10 cellular contexts compared by ENCODE assay signal in the genomic region with DNA sequence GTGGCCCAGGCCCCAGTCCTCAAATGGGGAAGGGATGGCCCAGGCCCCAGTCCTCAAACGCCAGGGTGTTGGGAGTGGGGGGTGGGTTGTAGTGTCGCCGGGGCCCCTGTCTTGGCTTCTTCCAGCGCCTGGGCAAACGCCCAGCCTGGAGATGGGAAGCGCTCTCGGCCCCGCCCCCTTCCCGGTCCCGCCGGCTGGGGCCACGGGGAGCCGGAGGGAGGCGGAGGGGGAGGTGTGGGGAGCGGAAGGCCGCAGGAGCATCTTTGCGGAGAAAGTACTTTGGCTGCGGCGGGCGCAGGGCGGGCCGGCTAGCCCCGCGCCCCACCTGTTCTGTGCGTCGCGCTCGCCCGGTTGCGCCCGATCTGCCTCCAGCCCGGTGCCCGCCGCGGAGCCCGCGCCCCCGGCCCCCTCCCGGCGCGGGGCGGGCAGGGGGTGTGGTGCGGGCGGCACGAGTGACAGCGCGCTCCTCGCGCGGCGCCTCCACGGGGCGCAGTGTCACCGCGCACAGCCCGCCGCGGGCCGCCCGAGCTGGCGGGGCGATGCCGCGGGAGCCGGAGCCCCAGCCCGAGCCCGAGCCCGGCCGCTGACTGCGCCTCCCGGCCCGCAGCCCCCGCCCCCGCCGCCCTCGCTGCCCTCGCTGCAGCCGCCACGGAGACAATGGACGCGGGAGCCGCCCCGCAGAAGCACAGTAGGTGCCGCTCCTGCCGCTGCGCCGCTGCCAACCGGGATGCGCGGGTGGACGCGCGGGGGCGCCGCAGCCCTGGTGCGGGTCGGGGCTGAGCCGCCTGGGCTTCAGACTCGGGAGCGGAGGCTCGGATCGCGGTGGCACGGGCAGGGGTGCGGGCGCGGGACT. TPM values are rescaled to one million over a fixed set of nuclear protein-coding genes. Genes with fewer than 3 reads are reported as not detected.
DNase-seq lines count a peak whose midpoint lies in the region; ATAC-seq, FAIRE-seq and TF ChIP-seq lines count a peak whose summit lies in the region.
"Had no signal": no experiment of that assay in that cellular context is flagged by ENCODE, and none has a peak within 500 bp of the region (broad histone marks: within the 10 kb centered on the region; RNA-seq: fewer than 3 reads in every experiment).

No MANE protein-coding gene starts in this region.

- no peak for TF ChIP-seq POLR2A in endothelial cell of umbilical vein (IDR thresholded peaks at IDR 0.05; ENCODE audit: low read depth, low read length)
- TF ChIP-seq POLR2A in ovary (IDR thresholded peaks at IDR 0.05), result no peak

- H3K27ac ChIP-seq in endothelial cell of umbilical vein (ENCODE audit: insufficient read depth, low read depth, low read length), result no peak overlapping the region
- no peak overlapping the region for H3K27ac ChIP-seq in ovary

- H3K4me3 ChIP-seq in endothelial cell of umbilical vein (replicated peaks in 1 of 3; ENCODE audit: insufficient read depth in 1 of 3, low read depth in 1 of 3, low read length in 3 of 3) (no peak overlapping the region), retinal pigment epithelial cell (ENCODE audit: low read length) (peak overlapping the region; percentile 27), ovary (no peak overlapping the region)

- H3K4me1 ChIP-seq in endothelial cell of umbilical vein (ENCODE audit: control insufficient read depth, extremely low read depth, insufficient read depth, low read length), result peaks cover 10% of the 10 kb centered on the region
- H3K4me1 ChIP-seq in ovary (ENCODE audit: insufficient read depth), result no peaks in the 10 kb centered on the region

- TF ChIP-seq EP300 in ovary (IDR thresholded peaks at IDR 0.05), result no peak

- H3K9ac ChIP-seq in endothelial cell of umbilical vein (replicated peaks; ENCODE audit: extremely low read depth, insufficient read depth, low read length), result no peak overlapping the region

- no peak overlapping the region for H3K27ac Mint-ChIP-seq in T-helper 17 cell
- H3K27ac Mint-ChIP-seq: activated naive CD4-positive, alpha-beta T cell treated with anti-CD3 and anti-CD28 coated beads, Interleukin-2, amount 50 U/mL, for 24 hours had no signal

- dilution Hi-C loops in endothelial cell of umbilical vein (cut with MboI; ENCODE audit: extremely low pct_ligation_motif_present, low sequenced_read_pairs), result no loop called here

- H2AFZ ChIP-seq in endothelial cell of umbilical vein (ENCODE audit: low read depth, low read length), result no peak overlapping the region

- H3K4me3 Mint-ChIP-seq in T-helper 17 cell, result peak overlapping the region; percentile 65
- H3K4me3 Mint-ChIP-seq: activated naive CD4-positive, alpha-beta T cell treated with anti-CD3 and anti-CD28 coated beads, Interleukin-2, amount 50 U/mL, for 24 hours had no signal

- H3K27me3 ChIP-seq in endothelial cell of umbilical vein (ENCODE audit: control insufficient read depth in 2 of 2, insufficient read depth in 2 of 2, low read length in 2 of 2) (peaks cover 6 to 13% of the 10 kb centered on the region in 2 experiments), ovary (no peaks in the 10 kb centered on the region)

- intact Hi-C loops in endothelial cell of umbilical vein (cut with micrococcal nuclease) (loop anchor here (2.0 kb wide), 1 partner anchor 103 kb away; no protein-coding TSS in a partner anchor), ovary (cut with DNase I) (no loop called here)

- no peaks in the 10 kb centered on the region for H3K9me1 ChIP-seq in endothelial cell of umbilical vein (replicated peaks; ENCODE audit: control insufficient read depth, extremely low read depth, insufficient read depth, low read length)

- H3K79me2 ChIP-seq in endothelial cell of umbilical vein (ENCODE audit: control insufficient read depth, insufficient read depth, low read length), result no peaks in the 10 kb centered on the region

- ATAC-seq in T-helper 17 cell (no peak), GM21529 (IDR thresholded peaks at IDR 0.05; ENCODE audit: unreplicated experiment) (no peak)

- TF ChIP-seq CTCF in GM12872 (IDR thresholded peaks at IDR 0.05; ENCODE audit: insufficient read depth, low read depth, low read length), result 0 out of 3 replicates have a peak, but pooled peaks have one; percentile 9
- peak; percentile 10 to 26 for TF ChIP-seq CTCF in endothelial cell of umbilical vein (IDR thresholded peaks at IDR 0.05; ENCODE audit: extremely low read depth in 1 of 2, insufficient read depth in 1 of 2, low read depth in 1 of 2, low read length in 2 of 2)
- TF ChIP-seq CTCF in retinal pigment epithelial cell (conservative IDR thresholded peaks at IDR 0.05; ENCODE audit: low read depth, low read length), result no peak
- no peak for TF ChIP-seq CTCF in ovary (IDR thresholded peaks at IDR 0.05)

- BruUV-seq in endothelial cell of umbilical vein (replicated peaks; lab: Mats Ljungman, UMichigan), result no TSS peak

- H3K9me3 ChIP-seq in T-helper 17 cell (ENCODE audit: control insufficient read depth, low read length, poor library complexity, severe bottlenecking) (no peaks in the 10 kb centered on the region), endothelial cell of umbilical vein (replicated peaks; ENCODE audit: control insufficient read depth, insufficient read depth, low read length) (no peaks in the 10 kb centered on the region), ovary (no peaks in the 10 kb centered on the region)

- H3K4me2 ChIP-seq in endothelial cell of umbilical vein (ENCODE audit: insufficient read depth, low read length), result no peak overlapping the region

- H3K4me1 Mint-ChIP-seq in T-helper 17 cell, result peaks cover 7% of the 10 kb centered on the region
- H3K4me1 Mint-ChIP-seq: activated naive CD4-positive, alpha-beta T cell treated with anti-CD3 and anti-CD28 coated beads, Interleukin-2, amount 50 U/mL, for 24 hours had no signal

- POLR2A ChIA-PET in endothelial cell of umbilical vein (lab: Charles Lee), result no interaction called here

- peaks cover 11% of the 10 kb centered on the region for H3K27me3 Mint-ChIP-seq in T-helper 17 cell
- H3K27me3 Mint-ChIP-seq: activated naive CD4-positive, alpha-beta T cell treated with anti-CD3 and anti-CD28 coated beads, Interleukin-2, amount 50 U/mL, for 24 hours had no signal

- H4K20me1 ChIP-seq in endothelial cell of umbilical vein (replicated peaks; ENCODE audit: control insufficient read depth, extremely low read depth, insufficient read depth, low read length), result no peaks in the 10 kb centered on the region

- CTCF ChIA-PET in endothelial cell of umbilical vein (lab: Charles Lee), result interaction anchor here (0.6 to 1.0 kb wide), 2 partner anchors 65 to 105 kb away, joined by 3 read pairs; no protein-coding TSS in a partner anchor

- peak in 1 of 3 donors; percentile 21 for DNase-seq in T-helper 17 cell
- DNase-seq in endothelial cell of umbilical vein (ENCODE audit: low read depth, low spot score), result no peak
- DNase-seq in retinal pigment epithelial cell (ENCODE audit: low read depth), result no peak
- DNase-seq in ovary, result no peak
- DNase-seq in effector CD8-positive, alpha-beta T cell (lab: John Stamatoyannopoulos, UW), result no peak
- no peak for DNase-seq in OCI-M2 (lab: John Stamatoyannopoulos, UW; ENCODE audit: unreplicated experiment)

- WGBS in ovary, 3 donors, result 1% methylated on average over 39 to 107 of the region's 107 CpGs

- H3K36me3 ChIP-seq in endothelial cell of umbilical vein (ENCODE audit: control insufficient read depth in 2 of 2, extremely low read depth in 1 of 2, insufficient read depth in 2 of 2, low read length in 2 of 2) (no peaks in the 10 kb centered on the region), ovary (no peaks in the 10 kb centered on the region)

- FAIRE-seq in endothelial cell of umbilical vein (lab: Jason Lieb, UNC), result no peak
- FAIRE-seq: RCC 7860 had no signal

- H3K36me3 Mint-ChIP-seq in T-helper 17 cell (ENCODE audit: low read depth), result no peaks in the 10 kb centered on the region
- H3K36me3 Mint-ChIP-seq: activated naive CD4-positive, alpha-beta T cell treated with anti-CD3 and anti-CD28 coated beads, Interleukin-2, amount 50 U/mL, for 24 hours had no signal

RNA-seq across cellular contexts. Expression of gene PEX10, which starts 31.1 kb away (rescaled TPM):
- total RNA-seq in T-helper 17 cell (1 to 10 TPM; 7.3 to 8.3 TPM), endothelial cell of umbilical vein (23.0 and 26.7 TPM in 2 replicates), ovary (10 to 100 TPM; 14.4 to 25.9 (median 23.0) TPM)
- polyA plus RNA-seq in endothelial cell of umbilical vein (25.1 and 31.5 TPM in 2 replicates), ovary (10 to 100 TPM; 14.5 to 19.3 TPM)
- polyA plus RNA-seq in endothelial cell of umbilical vein (2011; cell fraction: cytosol; rRNA removed), result 20.0 and 25.0 TPM in 2 replicates
- 17.1 and 17.6 TPM in 2 replicates for polyA plus RNA-seq in endothelial cell of umbilical vein (2011; cell fraction: nucleus; rRNA removed)
- polyA plus RNA-seq in endothelial cell of umbilical vein (2012), result 15.0 and 16.1 TPM in 2 replicates
- 14.5 and 18.2 TPM in 2 replicates for polyA minus RNA-seq in endothelial cell of umbilical vein
- polyA minus RNA-seq in endothelial cell of umbilical vein (2011; cell fraction: cytosol; rRNA and poly(A)+ RNA removed), result 15.8 TPM
- 9.1 and 13.8 TPM in 2 replicates for polyA minus RNA-seq in endothelial cell of umbilical vein (2011; cell fraction: nucleus; rRNA and poly(A)+ RNA removed)

RNA-seq across cellular contexts. Expression of gene PLCH2, which starts 32.6 kb away (rescaled TPM):
- 10 to 100 TPM; 30.0 to 39.3 TPM for total RNA-seq in T-helper 17 cell
- 0.31 and 0.32 TPM in 2 replicates for total RNA-seq in endothelial cell of umbilical vein
- polyA plus RNA-seq in endothelial cell of umbilical vein, result 0.16 and 0.19 TPM in 2 replicates
- polyA plus RNA-seq in endothelial cell of umbilical vein (2011; cell fraction: cytosol; rRNA removed), result 0.01 and 0.23 TPM in 2 replicates
- polyA plus RNA-seq in endothelial cell of umbilical vein (2011; cell fraction: nucleus; rRNA removed), result 0.34 and 0.55 TPM in 2 replicates
- polyA plus RNA-seq in endothelial cell of umbilical vein (2012), result 0.43 and 0.74 TPM in 2 replicates
- 0.08 TPM in 1 of 2 replicates, not detected in the other for polyA minus RNA-seq in endothelial cell of umbilical vein
- polyA minus RNA-seq in endothelial cell of umbilical vein (2011; cell fraction: cytosol; rRNA and poly(A)+ RNA removed), result not detected
- polyA minus RNA-seq in endothelial cell of umbilical vein (2011; cell fraction: nucleus; rRNA and poly(A)+ RNA removed), result 0.19 and 0.72 TPM in 2 replicates
- total RNA-seq in ovary, result under 1 TPM in 6 of 7 donors, not detected in 1; 0.05 to 0.84 (median 0.47) TPM
- polyA plus RNA-seq in ovary, result under 1 TPM; 0.08 to 0.19 TPM

RNA-seq across cellular contexts. Expression of gene RER1, which starts 51.9 kb away (rescaled TPM):
- 10 to 100 TPM; 68.4 to 70.0 TPM for total RNA-seq in T-helper 17 cell
- total RNA-seq in endothelial cell of umbilical vein, result 174 and 179 TPM in 2 replicates
- 249 and 292 TPM in 2 replicates for polyA plus RNA-seq in endothelial cell of umbilical vein
- 172 and 180 TPM in 2 replicates for polyA plus RNA-seq in endothelial cell of umbilical vein (2011; cell fraction: cytosol; rRNA removed)
- 248 and 277 TPM in 2 replicates for polyA plus RNA-seq in endothelial cell of umbilical vein (2011; cell fraction: nucleus; rRNA removed)
- polyA plus RNA-seq in endothelial cell of umbilical vein (2012), result 123 and 155 TPM in 2 replicates
- polyA minus RNA-seq in endothelial cell of umbilical vein, result 283 and 344 TPM in 2 replicates
- polyA minus RNA-seq in endothelial cell of umbilical vein (2011; cell fraction: cytosol; rRNA and poly(A)+ RNA removed), result 63.2 TPM
- 42.0 and 63.0 TPM in 2 replicates for polyA minus RNA-seq in endothelial cell of umbilical vein (2011; cell fraction: nucleus; rRNA and poly(A)+ RNA removed)
- total RNA-seq in ovary, result 100 to 1,000 TPM in 3 of 7 donors, 10 to 100 TPM in 4; 51.0 to 130 (median 99.0) TPM
- polyA plus RNA-seq in ovary, result 100 to 1,000 TPM in 1 of 2 donors, 10 to 100 TPM in 1; 66.0 to 224 TPM

RNA-seq across cellular contexts. Expression of gene MORN1, which starts 52.2 kb away (rescaled TPM):
- total RNA-seq in T-helper 17 cell, result 1 to 10 TPM; 7.0 to 8.4 TPM
- total RNA-seq in endothelial cell of umbilical vein, result 6.4 and 6.5 TPM in 2 replicates
- 3.1 and 4.3 TPM in 2 replicates for polyA plus RNA-seq in endothelial cell of umbilical vein
- polyA plus RNA-seq in endothelial cell of umbilical vein (2011; cell fraction: cytosol; rRNA removed), result 2.6 and 3.0 TPM in 2 replicates
- 9.5 and 10.2 TPM in 2 replicates for polyA plus RNA-seq in endothelial cell of umbilical vein (2011; cell fraction: nucleus; rRNA removed)
- polyA plus RNA-seq in endothelial cell of umbilical vein (2012), result 1.9 and 2.6 TPM in 2 replicates
- polyA minus RNA-seq in endothelial cell of umbilical vein, result 4.0 and 6.7 TPM in 2 replicates
- 11.6 TPM for polyA minus RNA-seq in endothelial cell of umbilical vein (2011; cell fraction: cytosol; rRNA and poly(A)+ RNA removed)
- 6.7 and 7.6 TPM in 2 replicates for polyA minus RNA-seq in endothelial cell of umbilical vein (2011; cell fraction: nucleus; rRNA and poly(A)+ RNA removed)
- total RNA-seq in ovary, result 10 to 100 TPM; 15.6 to 24.2 (median 17.8) TPM
- 1 to 10 TPM; 1.7 to 8.6 TPM for polyA plus RNA-seq in ovary

Comparison
In these comparisons a context has a peak if more than half of its experiments do, and no peak if none do; other contexts are left out.
1. CTCF ChIP-seq: peak in GM12872 (single experiment) and endothelial cell of umbilical vein (2 of 2); none in retinal pigment epithelial cell (single experiment) and ovary (0 of 3).
2. RNA of gene PLCH2, which starts 32.6 kb away (total RNA-seq): 30.0 to 39.3 TPM in T-helper 17 cell; 0.05 to 0.84 TPM in ovary and 0.31 to 0.32 TPM in endothelial cell of umbilical vein; every median in the first group is over 10 times any median in the second.